ENCODE assay signal across 8 cellular contexts in genomic region chr2:199911052-199911876, GRCh38. TPM values are rescaled to one million over a fixed set of nuclear protein-coding genes. Genes with fewer than 3 reads are reported as not detected.
DNase-seq lines count a peak whose midpoint lies in the region; ATAC-seq lines count a peak whose summit lies in the region.

TSS of gene C2orf69 (plus strand) at chr2:199911293. CDS start at chr2:199911439, 146 bp downstream.

- H3K36me3 Mint-ChIP-seq in activated T-helper 1 cell treated with anti-CD3 and anti-CD28 coated beads, Interleukin-12 subunit alpha, Interleukin-12 subunit beta, Interleukin-2, Interleukin-4 antibody, amounts not matched to agents 30 ng/mL and 10 ng/mL and 1 ng/mL, durations not matched to agents 14 hours and 24 hours and 36 hours (ENCODE audit: low read depth), result peaks cover 21% of the 10 kb centered on the region
- H3K36me3 Mint-ChIP-seq in naive B cell, result no peaks in the 10 kb centered on the region
- H3K36me3 Mint-ChIP-seq in stimulated activated memory B cell treated with anti-CD40 and anti-IgM and Interleukin-4, amounts not matched to agents 10 μg/mL and 1 μg/mL and 100 μg/mL, for 72 hours, result peaks cover 25% of the 10 kb centered on the region

- peak within 1 kb of the TSS; percentile 99 for H3K9ac ChIP-seq in Karpas-422 (ENCODE audit: low read length)

- H3K36me3 ChIP-seq in Karpas-422 (ENCODE audit: insufficient read depth, low read length), result peaks cover 44% of the 10 kb centered on the region

- intact Hi-C loops in activated T-helper 1 cell treated with anti-CD3 and anti-CD28 coated beads, Interleukin-12 subunit alpha, Interleukin-12 subunit beta, Interleukin-2, Interleukin-4 antibody, amounts not matched to agents 30 ng/mL and 10 ng/mL and 1 ng/mL, durations not matched to agents 14 hours and 24 hours and 36 hours (cut with micrococcal nuclease), result loop anchor here (1.0 to 5.0 kb wide), 7 partner anchors 44 to 1871 kb away; partner anchors contain the start of genes ALS2, BZW1, CFLAR and FTCDNL1

- ATAC-seq in GM21825 (IDR thresholded peaks at IDR 0.05; ENCODE audit: unreplicated experiment), result peak; percentile 92
- peak; percentile 77 to 80 for ATAC-seq in naive B cell (ENCODE audit: low read depth in 2 of 2)
- peak; percentile 98 for ATAC-seq in stimulated activated memory B cell treated with anti-CD40 and anti-IgM and Interleukin-4, amounts not matched to agents 10 μg/mL and 1 μg/mL and 100 μg/mL, for 72 hours

- peaks cover 45% of the 10 kb centered on the region for H3K4me1 ChIP-seq in Karpas-422 (ENCODE audit: low read length)

- peak within 1 kb of the TSS; percentile 90 for H3K27ac ChIP-seq in Karpas-422 (ENCODE audit: low read length)

- peaks cover 3% of the 10 kb centered on the region for H3K27me3 Mint-ChIP-seq in activated T-helper 1 cell treated with anti-CD3 and anti-CD28 coated beads, Interleukin-12 subunit alpha, Interleukin-12 subunit beta, Interleukin-2, Interleukin-4 antibody, amounts not matched to agents 30 ng/mL and 10 ng/mL and 1 ng/mL, durations not matched to agents 14 hours and 24 hours and 36 hours (ENCODE audit: insufficient read depth)
- no peaks in the 10 kb centered on the region for H3K27me3 Mint-ChIP-seq in naive B cell
- H3K27me3 Mint-ChIP-seq in stimulated activated memory B cell treated with anti-CD40 and anti-IgM and Interleukin-4, amounts not matched to agents 10 μg/mL and 1 μg/mL and 100 μg/mL, for 72 hours, result no peaks in the 10 kb centered on the region

- peak within 1 kb of the TSS; percentile 100 for H3K4me3 Mint-ChIP-seq in activated T-helper 1 cell treated with anti-CD3 and anti-CD28 coated beads, Interleukin-12 subunit alpha, Interleukin-12 subunit beta, Interleukin-2, Interleukin-4 antibody, amounts not matched to agents 30 ng/mL and 10 ng/mL and 1 ng/mL, durations not matched to agents 14 hours and 24 hours and 36 hours
- H3K4me3 Mint-ChIP-seq in naive B cell, result peak within 1 kb of the TSS; percentile 94 to 98 (median 96)
- peak within 1 kb of the TSS; percentile 95 for H3K4me3 Mint-ChIP-seq in stimulated activated memory B cell treated with anti-CD40 and anti-IgM and Interleukin-4, amounts not matched to agents 10 μg/mL and 1 μg/mL and 100 μg/mL, for 72 hours

- peak within 1 kb of the TSS; percentile 99 for H3K27ac Mint-ChIP-seq in activated T-helper 1 cell treated with anti-CD3 and anti-CD28 coated beads, Interleukin-12 subunit alpha, Interleukin-12 subunit beta, Interleukin-2, Interleukin-4 antibody, amounts not matched to agents 30 ng/mL and 10 ng/mL and 1 ng/mL, durations not matched to agents 14 hours and 24 hours and 36 hours
- peak within 1 kb of the TSS; percentile 94 to 98 (median 96) for H3K27ac Mint-ChIP-seq in naive B cell
- H3K27ac Mint-ChIP-seq in stimulated activated memory B cell treated with anti-CD40 and anti-IgM and Interleukin-4, amounts not matched to agents 10 μg/mL and 1 μg/mL and 100 μg/mL, for 72 hours, result peak within 1 kb of the TSS; percentile 90

- H3K4me2 ChIP-seq in Karpas-422 (ENCODE audit: low read depth, low read length, poor library complexity, severe bottlenecking), result peak within 1 kb of the TSS; percentile 92

- H2AFZ ChIP-seq in Karpas-422 (ENCODE audit: low read length), result peak within 1 kb of the TSS; percentile 88

- no peaks in the 10 kb centered on the region for H3K9me2 ChIP-seq in Karpas-422 (replicated peaks; ENCODE audit: insufficient read depth, low read length)

- no peaks in the 10 kb centered on the region for H3K9me3 ChIP-seq in Karpas-422 (ENCODE audit: low read length)

- H3K27me3 ChIP-seq in Karpas-422 (ENCODE audit: low read length), result no peaks in the 10 kb centered on the region

- H3K79me2 ChIP-seq in Karpas-422 (ENCODE audit: low read length), result peaks cover 83% of the 10 kb centered on the region

- DNase-seq in DMS79 treated with DMSO at 0.1 percent for 48 hours (lab: John Stamatoyannopoulos, UW) (peak; percentile 98), Karpas-422 (peak; percentile 99), RPMI7951 (ENCODE audit: low read depth) (peak; percentile 98), fibroblast of gingiva (ENCODE audit: low read depth) (peak; percentile 95), naive B cell (peak; percentile 88)
- peak; percentile 86 for DNase-seq in activated T-helper 1 cell treated with anti-CD3 and anti-CD28 coated beads, Interleukin-12 subunit alpha, Interleukin-12 subunit beta, Interleukin-2, Interleukin-4 antibody, amounts not matched to agents 30 ng/mL and 10 ng/mL and 1 ng/mL, durations not matched to agents 14 hours and 24 hours and 36 hours (ENCODE audit: low spot score)

- H3K4me3 ChIP-seq in Karpas-422 (ENCODE audit: low read length), result peak within 1 kb of the TSS; percentile 96

- H3K9me3 Mint-ChIP-seq in activated T-helper 1 cell treated with anti-CD3 and anti-CD28 coated beads, Interleukin-12 subunit alpha, Interleukin-12 subunit beta, Interleukin-2, Interleukin-4 antibody, amounts not matched to agents 30 ng/mL and 10 ng/mL and 1 ng/mL, durations not matched to agents 14 hours and 24 hours and 36 hours, result peaks cover 5% of the 10 kb centered on the region
- H3K9me3 Mint-ChIP-seq in naive B cell, result peaks cover 0 to 2% (median 0%) of the 10 kb centered on the region in 7 donors
- H3K9me3 Mint-ChIP-seq in stimulated activated memory B cell treated with anti-CD40 and anti-IgM and Interleukin-4, amounts not matched to agents 10 μg/mL and 1 μg/mL and 100 μg/mL, for 72 hours, result no peaks in the 10 kb centered on the region

- peaks cover 6% of the 10 kb centered on the region; the same call in 1 of the 2 replicates for H4K20me1 ChIP-seq in Karpas-422 (ENCODE audit: insufficient read depth, low read depth, low read length)

- peaks cover 39% of the 10 kb centered on the region for H3K4me1 Mint-ChIP-seq in activated T-helper 1 cell treated with anti-CD3 and anti-CD28 coated beads, Interleukin-12 subunit alpha, Interleukin-12 subunit beta, Interleukin-2, Interleukin-4 antibody, amounts not matched to agents 30 ng/mL and 10 ng/mL and 1 ng/mL, durations not matched to agents 14 hours and 24 hours and 36 hours (ENCODE audit: low read depth)
- H3K4me1 Mint-ChIP-seq in naive B cell, result peaks cover 27 to 45% (median 33%) of the 10 kb centered on the region in 3 donors
- H3K4me1 Mint-ChIP-seq in stimulated activated memory B cell treated with anti-CD40 and anti-IgM and Interleukin-4, amounts not matched to agents 10 μg/mL and 1 μg/mL and 100 μg/mL, for 72 hours, result peaks cover 33% of the 10 kb centered on the region

RNA-seq across cellular contexts. Expression of gene C2orf69, which starts in this region (rescaled TPM):
- total RNA-seq in Karpas-422 (2014; rRNA removed; shearing (Covaris generic); ENCODE audit: low replicate concordance), result 14.3 and 21.1 TPM in 2 replicates
- 22.5 and 22.6 TPM in 2 replicates for total RNA-seq in RPMI7951 (2014; rRNA removed; shearing (Covaris generic))
- 16.6 and 18.0 TPM in 2 replicates for total RNA-seq in activated T-helper 1 cell treated with anti-CD3 and anti-CD28 coated beads, Interleukin-12 subunit alpha, Interleukin-12 subunit beta, Interleukin-2, Interleukin-4 antibody, amounts not matched to agents 30 ng/mL and 10 ng/mL and 1 ng/mL, durations not matched to agents 14 hours and 24 hours and 36 hours
- polyA plus RNA-seq in naive B cell (ENCODE audit: low read depth in 6 of 6), result 10 to 100 TPM in 5 of 6 donors, 1 to 10 TPM in 1; 9.5 to 12.6 (median 10.9) TPM

Comparison
In these comparisons a context has a peak if more than half of its experiments do, and no peak if none do; other contexts are left out.
1. Peak in every context shown above with its lines: DNase-seq, ATAC-seq, H3K4me3 ChIP-seq and H3K27ac ChIP-seq.